Comparison of ENCODE assay signal across 28 cellular contexts in genomic region chr6:165453395-165453794, GRCh38.
"Had no signal": no experiment of that assay in that cellular context is flagged by ENCODE, and none has a peak within 500 bp of the region (broad histone marks: within the 10 kb centered on the region; RNA-seq: fewer than 3 reads in every experiment).

No MANE protein-coding gene starts in this region.

- H3K27me3 ChIP-seq: ovary, right lobe of liver, sigmoid colon, stomach, tibial artery, transverse colon, vagina had no signal

- ATAC-seq: naive thymus-derived CD8-positive, alpha-beta T cell; natural killer cell treated with Interleukin-12 subunit alpha and Interleukin-12 subunit beta and Interleukin-15 and Interleukin-18, amount 100 ng/mL, for 72 hours; psoas muscle; right cardiac atrium; right lobe of liver; stimulated activated naive B cell treated with anti-CD40 and anti-IgM and Interleukin-4, amounts not matched to agents 10 μg/mL and 1 μg/mL and 100 μg/mL, for 72 hours had no signal

- H3K4me1 ChIP-seq: neural progenitor cell, parathyroid adenoma, psoas muscle, right lobe of liver, sigmoid colon, stomach, tibial artery, transverse colon, vagina had no signal

- H3K9me3 ChIP-seq: ovary, psoas muscle, right lobe of liver, sigmoid colon, stomach, thoracic aorta, tibial artery, transverse colon, vagina had no signal

- H3K4me3 Mint-ChIP-seq: naive B cell; naive thymus-derived CD8-positive, alpha-beta T cell; natural killer cell treated with Interleukin-12 subunit alpha and Interleukin-12 subunit beta and Interleukin-15 and Interleukin-18, amount 100 ng/mL, for 72 hours; nephron progenitor cell; neural progenitor cell; stimulated activated naive B cell treated with anti-CD40 and anti-IgM and Interleukin-4, amounts not matched to agents 10 μg/mL and 1 μg/mL and 100 μg/mL, for 72 hours; stimulated activated naive CD8-positive, alpha-beta T cell treated with anti-CD3 and anti-CD28 coated beads, Interleukin-15, Interleukin-2, amounts not matched to agents 100 ng/mL and 50 ng/mL, for 24 hours; type B pancreatic cell had no signal

- H3K4me3 ChIP-seq: neural progenitor cell, ovary, psoas muscle, right lobe of liver, sigmoid colon, stomach, thoracic aorta, tibial artery, transverse colon, vagina had no signal

- H3K4me1 Mint-ChIP-seq: naive B cell; naive thymus-derived CD8-positive, alpha-beta T cell; nephron progenitor cell; stimulated activated naive B cell treated with anti-CD40 and anti-IgM and Interleukin-4, amounts not matched to agents 10 μg/mL and 1 μg/mL and 100 μg/mL, for 72 hours had no signal

- H3K36me3 ChIP-seq: neural progenitor cell, ovary, right lobe of liver, sigmoid colon, stomach, thoracic aorta, tibial artery, transverse colon, vagina had no signal

- DNase-seq: naive B cell; naive thymus-derived CD8-positive, alpha-beta T cell; nephron progenitor cell; occipital lobe; ovary; posterior cingulate gyrus; psoas muscle; right cardiac atrium; right lobe of liver; sigmoid colon; small intestine; stimulated activated CD4-positive, alpha-beta T cell treated with anti-CD3 and anti-CD28 coated beads, Interleukin-15, amount 100 ng/mL, for 24 hours; stimulated activated CD4-positive, alpha-beta T cell treated with anti-CD3 and anti-CD28 coated beads, Interleukin-2, amount 100 ng/mL, for 24 hours; stimulated activated CD4-positive, alpha-beta T cell treated with anti-CD3 and anti-CD28 coated beads, Interleukin-2, amount 100 ng/mL, for 48 hours; stimulated activated CD4-positive, alpha-beta T cell treated with anti-CD3 and anti-CD28 coated beads, Interleukin-4, amount 100 ng/mL, for 24 hours; stimulated activated naive B cell treated with anti-CD40 and anti-IgM and Interleukin-4, amounts not matched to agents 10 μg/mL and 1 μg/mL and 100 μg/mL, for 72 hours; stimulated activated naive CD4-positive, alpha-beta T cell treated with Interleukin-2 at 50 U/mL for 16 hours; stomach; tibial artery; transverse colon had no signal

- H3K27me3 Mint-ChIP-seq: natural killer cell treated with Interleukin-12 subunit alpha and Interleukin-12 subunit beta and Interleukin-15 and Interleukin-18, amount 100 ng/mL, for 72 hours; progenitor cell of endocrine pancreas; stimulated activated naive B cell treated with anti-CD40 and anti-IgM and Interleukin-4, amounts not matched to agents 10 μg/mL and 1 μg/mL and 100 μg/mL, for 72 hours; stimulated activated naive CD8-positive, alpha-beta T cell treated with anti-CD3 and anti-CD28 coated beads, Interleukin-15, Interleukin-2, amounts not matched to agents 100 ng/mL and 50 ng/mL, for 24 hours; type B pancreatic cell had no signal

- H3K36me3 Mint-ChIP-seq: naive B cell; naive thymus-derived CD8-positive, alpha-beta T cell; natural killer cell treated with Interleukin-12 subunit alpha and Interleukin-12 subunit beta and Interleukin-15 and Interleukin-18, amount 100 ng/mL, for 72 hours; stimulated activated naive B cell treated with anti-CD40 and anti-IgM and Interleukin-4, amounts not matched to agents 10 μg/mL and 1 μg/mL and 100 μg/mL, for 72 hours; type B pancreatic cell had no signal

- H3K27ac ChIP-seq: neural progenitor cell, ovary, parathyroid adenoma, psoas muscle, right lobe of liver, sigmoid colon, stomach, thoracic aorta, tibial artery, transverse colon, vagina had no signal

- H3K27ac Mint-ChIP-seq: naive B cell; naive thymus-derived CD8-positive, alpha-beta T cell; natural killer cell treated with Interleukin-12 subunit alpha and Interleukin-12 subunit beta and Interleukin-15 and Interleukin-18, amount 100 ng/mL, for 72 hours; nephron progenitor cell; neural progenitor cell; progenitor cell of endocrine pancreas; stimulated activated naive B cell treated with anti-CD40 and anti-IgM and Interleukin-4, amounts not matched to agents 10 μg/mL and 1 μg/mL and 100 μg/mL, for 72 hours; stimulated activated naive CD8-positive, alpha-beta T cell treated with anti-CD3 and anti-CD28 coated beads, Interleukin-15, Interleukin-2, amounts not matched to agents 100 ng/mL and 50 ng/mL, for 24 hours; type B pancreatic cell had no signal

- H3K9me3 Mint-ChIP-seq: nephron progenitor cell; stimulated activated naive B cell treated with anti-CD40 and anti-IgM and Interleukin-4, amounts not matched to agents 10 μg/mL and 1 μg/mL and 100 μg/mL, for 72 hours; stimulated activated naive CD8-positive, alpha-beta T cell treated with anti-CD3 and anti-CD28 coated beads, Interleukin-15, Interleukin-2, amounts not matched to agents 100 ng/mL and 50 ng/mL, for 24 hours; type B pancreatic cell had no signal
